In the genomic region with DNA sequence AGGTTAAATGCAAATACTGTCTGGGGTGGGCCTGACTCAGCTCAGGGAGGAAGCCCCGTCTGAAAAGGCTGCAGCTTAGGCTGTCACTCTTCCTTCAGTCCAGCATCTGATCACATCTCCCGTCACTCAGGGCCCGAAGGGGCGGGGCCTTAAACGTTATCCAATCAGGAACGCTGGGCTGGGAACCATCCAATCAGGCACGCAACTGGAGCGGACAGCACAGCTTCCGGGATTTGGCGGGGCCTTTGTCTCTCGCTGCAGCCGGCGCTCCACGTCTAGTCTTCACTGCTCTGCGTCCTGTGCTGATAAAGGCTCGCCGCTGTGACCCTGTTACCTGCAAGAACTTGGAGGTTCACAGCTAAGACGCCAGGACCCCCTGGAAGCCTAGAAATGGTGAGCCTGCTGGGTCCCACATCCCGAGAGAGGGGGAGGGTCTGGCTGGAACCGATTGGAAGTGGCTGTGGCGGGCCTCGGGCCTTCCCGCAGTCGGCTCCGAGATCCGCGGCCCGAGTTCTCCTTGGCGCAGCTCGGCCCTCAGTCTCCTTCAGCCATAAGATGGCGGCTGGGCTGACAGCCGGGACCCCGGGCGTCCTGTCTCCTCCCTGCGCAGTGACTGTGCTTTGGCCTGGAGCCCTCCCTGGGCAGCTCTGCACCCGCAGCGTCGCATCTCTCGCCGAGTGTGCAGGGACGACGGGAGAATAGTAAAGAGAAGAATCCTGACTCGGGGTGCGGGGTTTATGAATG, we compare ENCODE assay signal across 1 cellular context.
TF ChIP-seq lines count a peak whose summit lies in the region.

A gene (plus strand): TSS at position 248 of the 744 bp plus-strand sequence. CDS start 143 bp downstream, at position 391.

TF ChIP-seq in GM23338, 12 proteins besides CTCF, POLR2A, EP300 and RAD21:
- 0 out of 2 replicates have a peak, but pooled peaks have one; percentile 48 for TF ChIP-seq CREB1 (CRISPR knock-in tag; IDR thresholded peaks at IDR 0.05; ENCODE audit: low read depth)
- no peak for TF ChIP-seq JUNB (IDR thresholded peaks at IDR 0.05; ENCODE audit: unreplicated experiment)
- TF ChIP-seq, protein P1, sequence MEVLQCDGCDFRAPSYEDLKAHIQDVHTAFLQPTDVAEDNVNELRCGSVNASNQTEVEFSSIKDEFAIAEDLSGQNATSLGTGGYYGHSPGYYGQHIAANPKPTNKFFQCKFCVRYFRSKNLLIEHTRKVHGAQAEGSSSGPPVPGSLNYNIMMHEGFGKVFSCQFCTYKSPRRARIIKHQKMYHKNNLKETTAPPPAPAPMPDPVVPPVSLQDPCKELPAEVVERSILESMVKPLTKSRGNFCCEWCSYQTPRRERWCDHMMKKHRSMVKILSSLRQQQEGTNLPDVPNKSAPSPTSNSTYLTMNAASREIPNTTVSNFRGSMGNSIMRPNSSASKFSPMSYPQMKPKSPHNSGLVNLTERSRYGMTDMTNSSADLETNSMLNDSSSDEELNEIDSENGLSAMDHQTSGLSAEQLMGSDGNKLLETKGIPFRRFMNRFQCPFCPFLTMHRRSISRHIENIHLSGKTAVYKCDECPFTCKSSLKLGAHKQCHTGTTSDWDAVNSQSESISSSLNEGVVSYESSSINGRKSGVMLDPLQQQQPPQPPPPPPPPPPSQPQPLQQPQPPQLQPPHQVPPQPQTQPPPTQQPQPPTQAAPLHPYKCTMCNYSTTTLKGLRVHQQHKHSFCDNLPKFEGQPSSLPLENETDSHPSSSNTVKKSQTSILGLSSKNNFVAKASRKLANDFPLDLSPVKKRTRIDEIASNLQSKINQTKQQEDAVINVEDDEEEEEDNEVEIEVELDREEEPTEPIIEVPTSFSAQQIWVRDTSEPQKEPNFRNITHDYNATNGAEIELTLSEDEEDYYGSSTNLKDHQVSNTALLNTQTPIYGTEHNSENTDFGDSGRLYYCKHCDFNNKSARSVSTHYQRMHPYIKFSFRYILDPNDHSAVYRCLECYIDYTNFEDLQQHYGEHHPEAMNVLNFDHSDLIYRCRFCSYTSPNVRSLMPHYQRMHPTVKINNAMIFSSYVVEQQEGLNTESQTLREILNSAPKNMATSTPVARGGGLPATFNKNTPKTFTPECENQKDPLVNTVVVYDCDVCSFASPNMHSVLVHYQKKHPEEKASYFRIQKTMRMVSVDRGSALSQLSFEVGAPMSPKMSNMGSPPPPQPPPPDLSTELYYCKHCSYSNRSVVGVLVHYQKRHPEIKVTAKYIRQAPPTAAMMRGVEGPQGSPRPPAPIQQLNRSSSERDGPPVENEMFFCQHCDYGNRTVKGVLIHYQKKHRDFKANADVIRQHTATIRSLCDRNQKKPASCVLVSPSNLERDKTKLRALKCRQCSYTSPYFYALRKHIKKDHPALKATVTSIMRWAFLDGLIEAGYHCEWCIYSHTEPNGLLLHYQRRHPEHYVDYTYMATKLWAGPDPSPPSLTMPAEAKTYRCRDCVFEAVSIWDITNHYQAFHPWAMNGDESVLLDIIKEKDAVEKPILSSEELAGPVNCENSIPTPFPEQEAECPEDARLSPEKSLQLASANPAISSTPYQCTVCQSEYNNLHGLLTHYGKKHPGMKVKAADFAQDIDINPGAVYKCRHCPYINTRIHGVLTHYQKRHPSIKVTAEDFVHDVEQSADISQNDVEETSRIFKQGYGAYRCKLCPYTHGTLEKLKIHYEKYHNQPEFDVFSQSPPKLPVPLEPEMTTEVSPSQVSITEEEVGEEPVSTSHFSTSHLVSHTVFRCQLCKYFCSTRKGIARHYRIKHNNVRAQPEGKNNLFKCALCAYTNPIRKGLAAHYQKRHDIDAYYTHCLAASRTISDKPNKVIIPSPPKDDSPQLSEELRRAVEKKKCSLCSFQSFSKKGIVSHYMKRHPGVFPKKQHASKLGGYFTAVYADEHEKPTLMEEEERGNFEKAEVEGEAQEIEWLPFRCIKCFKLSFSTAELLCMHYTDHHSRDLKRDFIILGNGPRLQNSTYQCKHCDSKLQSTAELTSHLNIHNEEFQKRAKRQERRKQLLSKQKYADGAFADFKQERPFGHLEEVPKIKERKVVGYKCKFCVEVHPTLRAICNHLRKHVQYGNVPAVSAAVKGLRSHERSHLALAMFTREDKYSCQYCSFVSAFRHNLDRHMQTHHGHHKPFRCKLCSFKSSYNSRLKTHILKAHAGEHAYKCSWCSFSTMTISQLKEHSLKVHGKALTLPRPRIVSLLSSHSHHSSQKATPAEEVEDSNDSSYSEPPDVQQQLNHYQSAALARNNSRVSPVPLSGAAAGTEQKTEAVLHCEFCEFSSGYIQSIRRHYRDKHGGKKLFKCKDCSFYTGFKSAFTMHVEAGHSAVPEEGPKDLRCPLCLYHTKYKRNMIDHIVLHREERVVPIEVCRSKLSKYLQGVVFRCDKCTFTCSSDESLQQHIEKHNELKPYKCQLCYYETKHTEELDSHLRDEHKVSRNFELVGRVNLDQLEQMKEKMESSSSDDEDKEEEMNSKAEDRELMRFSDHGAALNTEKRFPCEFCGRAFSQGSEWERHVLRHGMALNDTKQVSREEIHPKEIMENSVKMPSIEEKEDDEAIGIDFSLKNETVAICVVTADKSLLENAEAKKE (CRISPR knock-in tag; IDR thresholded peaks at IDR 0.05), result no peak
- peak; percentile 99 for TF ChIP-seq POLR2AphosphoS5 (IDR thresholded peaks at IDR 0.05; ENCODE audit: low read depth)
TF ChIP-seq in GM23338: peak in this region for 2.
